1 cellular context compared by ENCODE assay signal in the genomic region with DNA sequence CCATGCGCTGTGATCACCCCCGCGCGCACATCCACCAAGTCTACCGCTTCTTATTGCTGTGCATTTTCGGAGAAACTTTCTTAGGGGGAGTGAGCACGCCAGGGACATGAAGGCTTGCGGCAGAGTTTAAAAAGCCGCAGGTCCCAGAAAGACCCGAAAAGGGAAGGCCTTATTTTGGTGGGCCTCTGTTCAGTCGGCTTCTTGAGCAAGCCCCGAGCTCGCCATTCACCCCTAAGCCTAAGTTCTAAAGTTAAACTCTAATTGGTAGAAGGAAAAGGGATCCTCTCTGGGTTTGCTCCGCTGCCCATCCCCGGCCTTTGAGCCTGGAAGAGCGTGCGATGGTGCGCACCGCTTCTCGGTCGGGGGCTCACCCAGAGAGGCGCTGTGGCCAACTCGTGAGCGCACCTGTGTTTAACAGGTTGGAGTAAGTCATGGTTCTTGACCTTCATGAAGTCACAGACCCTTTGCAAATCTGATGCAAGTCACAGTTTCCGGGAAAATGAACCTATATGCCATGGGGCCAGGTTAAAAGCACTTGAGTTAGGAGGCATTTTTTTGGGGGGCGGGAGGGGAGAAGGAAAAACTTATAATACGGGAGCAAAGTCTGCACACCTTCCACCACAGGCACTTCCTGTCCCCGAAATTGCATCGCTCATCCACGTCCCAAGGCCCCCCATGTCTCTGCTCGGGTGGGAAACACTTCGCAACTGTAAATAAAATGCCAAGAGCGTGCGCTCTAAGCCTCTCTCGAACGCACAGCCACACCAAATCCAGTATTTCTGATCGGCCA.
TF ChIP-seq lines count a peak whose summit lies in the region.

No MANE protein-coding gene starts in this region.

TF ChIP-seq in IMR-90, 13 proteins besides CTCF, POLR2A, EP300 and RAD21:
- no peak for TF ChIP-seq NFE2L2 (IDR thresholded peaks at IDR 0.05; ENCODE audit: low read depth, low read length)
- no peak for TF ChIP-seq RCOR1 (IDR thresholded peaks at IDR 0.05; ENCODE audit: insufficient replicate concordance, low read length)
- no peak for TF ChIP-seq BHLHE40 (IDR thresholded peaks at IDR 0.05; ENCODE audit: low read depth, low read length)
- TF ChIP-seq, protein P1, sequence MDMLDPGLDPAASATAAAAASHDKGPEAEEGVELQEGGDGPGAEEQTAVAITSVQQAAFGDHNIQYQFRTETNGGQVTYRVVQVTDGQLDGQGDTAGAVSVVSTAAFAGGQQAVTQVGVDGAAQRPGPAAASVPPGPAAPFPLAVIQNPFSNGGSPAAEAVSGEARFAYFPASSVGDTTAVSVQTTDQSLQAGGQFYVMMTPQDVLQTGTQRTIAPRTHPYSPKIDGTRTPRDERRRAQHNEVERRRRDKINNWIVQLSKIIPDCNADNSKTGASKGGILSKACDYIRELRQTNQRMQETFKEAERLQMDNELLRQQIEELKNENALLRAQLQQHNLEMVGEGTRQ (IDR thresholded peaks at IDR 0.05; ENCODE audit: low read depth, low read length), result no peak
- TF ChIP-seq MXI1 (IDR thresholded peaks at IDR 0.05; ENCODE audit: borderline replicate concordance, low read depth, low read length), result no peak
